8 cellular contexts compared by ENCODE assay signal in genomic region chr16:89422527-89422904, GRCh38.
A peak's percentile ranks its signal among the peaks of the same experiment; 100 is the strongest.
DNase-seq lines count a peak whose midpoint lies in the region; ATAC-seq and TF ChIP-seq lines count a peak whose summit lies in the region.

No MANE protein-coding gene starts in this region.

- no peak overlapping the region for H3K23ac ChIP-seq in trophoblast cell (ENCODE audit: low read length)

- H2AFZ ChIP-seq in trophoblast cell (ENCODE audit: insufficient read depth, low read length, poor library complexity), result no peak overlapping the region

- no peaks in the 10 kb centered on the region for H3K9me3 ChIP-seq in DOHH2 (ENCODE audit: control insufficient read depth, insufficient read depth, low read length)
- peaks cover 2% of the 10 kb centered on the region for H3K9me3 ChIP-seq in trophoblast cell (ENCODE audit: insufficient read depth, low read depth, low read length)

- H3K4me2 ChIP-seq in DOHH2 (ENCODE audit: low read length), result peak overlapping the region; percentile 57
- H3K4me2 ChIP-seq in trophoblast cell (ENCODE audit: low read length), result no peak overlapping the region

- H3K4me3 Mint-ChIP-seq in activated naive CD8-positive, alpha-beta T cell treated with anti-CD3 and anti-CD28 coated beads, Interleukin-2, amount 50 U/mL, for 24 hours, result peak overlapping the region; percentile 64

- peaks cover 100% of the 10 kb centered on the region for H3K79me2 ChIP-seq in DOHH2 (ENCODE audit: control insufficient read depth, low read length)
- peaks cover 20% of the 10 kb centered on the region for H3K79me2 ChIP-seq in trophoblast cell (ENCODE audit: control insufficient read depth, insufficient read depth, low read length, poor library complexity)

- no peak overlapping the region for H2BK12ac ChIP-seq in trophoblast cell (ENCODE audit: low read length)

- H3K4me1 ChIP-seq in DOHH2 (ENCODE audit: control insufficient read depth, low read length) (peaks cover 47% of the 10 kb centered on the region), trophoblast cell (ENCODE audit: control insufficient read depth in 1 of 2, insufficient read depth in 2 of 2, low read length in 2 of 2) (peaks cover 9 to 14% of the 10 kb centered on the region in 2 experiments)

- no peaks in the 10 kb centered on the region for H3K27me3 ChIP-seq in DOHH2 (ENCODE audit: control insufficient read depth, low read length)
- no peaks in the 10 kb centered on the region for H3K27me3 ChIP-seq in trophoblast cell (ENCODE audit: insufficient read depth, low read length)

- H3K9me2 ChIP-seq in DOHH2 (replicated peaks; ENCODE audit: control insufficient read depth, low read length), result no peaks in the 10 kb centered on the region

- peaks cover 5% of the 10 kb centered on the region; the same call in 1 of the 2 replicates for H3F3A ChIP-seq in DOHH2 (ENCODE audit: control insufficient read depth, insufficient read depth)

- H3K4me1 Mint-ChIP-seq in activated naive CD8-positive, alpha-beta T cell treated with anti-CD3 and anti-CD28 coated beads, Interleukin-2, amount 50 U/mL, for 24 hours, result peaks cover 87% of the 10 kb centered on the region

- TF ChIP-seq CTCF in DOHH2 (IDR thresholded peaks at IDR 0.05; ENCODE audit: low read depth, low read length, poor library complexity, severe bottlenecking), result no peak

- no peak overlapping the region for H3K9ac ChIP-seq in trophoblast cell (ENCODE audit: low read length)

- H3K36me3 ChIP-seq in DOHH2 (ENCODE audit: control insufficient read depth, low read length) (peaks cover 53% of the 10 kb centered on the region), trophoblast cell (ENCODE audit: control insufficient read depth in 1 of 2, insufficient read depth in 2 of 2, low read length in 2 of 2) (peaks cover 2 to 6% of the 10 kb centered on the region in 2 experiments)

- no peaks in the 10 kb centered on the region for H3K79me1 ChIP-seq in trophoblast cell (ENCODE audit: low read length)

- H3K14ac ChIP-seq in trophoblast cell (ENCODE audit: low read length), result no peak overlapping the region

- H3K27ac ChIP-seq in DOHH2 (ENCODE audit: low read depth, low read length) (peak overlapping the region; percentile 25), trophoblast cell (ENCODE audit: low read depth, low read length) (no peak overlapping the region)

- H3K27me3 Mint-ChIP-seq in activated naive CD8-positive, alpha-beta T cell treated with anti-CD3 and anti-CD28 coated beads, Interleukin-2, amount 50 U/mL, for 24 hours, result peaks cover 3% of the 10 kb centered on the region

- H3K36me3 Mint-ChIP-seq in activated naive CD8-positive, alpha-beta T cell treated with anti-CD3 and anti-CD28 coated beads, Interleukin-2, amount 50 U/mL, for 24 hours (ENCODE audit: low read depth), result peaks cover 60% of the 10 kb centered on the region

- H3K27ac Mint-ChIP-seq in activated naive CD8-positive, alpha-beta T cell treated with anti-CD3 and anti-CD28 coated beads, Interleukin-2, amount 50 U/mL, for 24 hours, result peak overlapping the region; percentile 92

- peak; percentile 42 for ATAC-seq in GM21367 (IDR thresholded peaks at IDR 0.05; ENCODE audit: unreplicated experiment)
- peak; percentile 71 for ATAC-seq in activated naive CD8-positive, alpha-beta T cell treated with anti-CD3 and anti-CD28 coated beads, Interleukin-2, amount 50 U/mL, for 24 hours

- DNase-seq in HS-5 (ENCODE audit: low read depth) (peak; percentile 2), trophoblast cell (peak; percentile 32 to 35), activated gamma-delta T cell (lab: John Stamatoyannopoulos, UW) (no peak), NCI-H2196 (lab: John Stamatoyannopoulos, UW; ENCODE audit: unreplicated experiment) (no peak), cerebellar nuclear complex (lab: John Stamatoyannopoulos, UW) (no peak)
- DNase-seq in activated naive CD8-positive, alpha-beta T cell treated with anti-CD3 and anti-CD28 coated beads, Interleukin-2, amount 50 U/mL, for 24 hours, result peak; percentile 55

- WGBS in trophoblast cell (ENCODE audit: extremely low coverage, insufficient coverage, insufficient read length), result no CpG with 5 or more reads among the region's 12 CpGs

- H4K12ac ChIP-seq in trophoblast cell (ENCODE audit: low read depth, low read length), result no peak overlapping the region

- H4K8ac ChIP-seq in trophoblast cell (ENCODE audit: low read depth, low read length), result no peak overlapping the region

- H3K4ac ChIP-seq in trophoblast cell (ENCODE audit: low read depth, low read length), result peak overlapping the region; percentile 31

- no peak overlapping the region for H3K18ac ChIP-seq in trophoblast cell (ENCODE audit: low read length)

- H4K91ac ChIP-seq in trophoblast cell (ENCODE audit: low read depth, low read length), result no peak overlapping the region

- H3K9me3 Mint-ChIP-seq in activated naive CD8-positive, alpha-beta T cell treated with anti-CD3 and anti-CD28 coated beads, Interleukin-2, amount 50 U/mL, for 24 hours, result no peaks in the 10 kb centered on the region

- no peak overlapping the region for H2BK120ac ChIP-seq in trophoblast cell (ENCODE audit: insufficient read depth, low read length, poor library complexity)

- peaks cover 82% of the 10 kb centered on the region for H4K20me1 ChIP-seq in DOHH2 (ENCODE audit: control insufficient read depth, insufficient read depth, low read depth, low read length)

- no peak overlapping the region for H2AK5ac ChIP-seq in trophoblast cell (ENCODE audit: low read length)

- H3K4me3 ChIP-seq in DOHH2 (ENCODE audit: low read length), result peak overlapping the region; percentile 43
- no peak overlapping the region for H3K4me3 ChIP-seq in trophoblast cell (ENCODE audit: low read depth, low read length)

- no peak overlapping the region for H2BK5ac ChIP-seq in trophoblast cell (ENCODE audit: low read depth, low read length, poor library complexity)

Comparison
In these comparisons a context has a peak if more than half of its experiments do, and no peak if none do; other contexts are left out.
1. DNase-seq: peak in HS-5 (single experiment), activated naive CD8-positive, alpha-beta T cell treated with anti-CD3 and anti-CD28 coated beads, Interleukin-2, amount 50 U/mL, for 24 hours (single experiment) and trophoblast cell (2 of 2); none in activated gamma-delta T cell (single experiment), NCI-H2196 (single experiment) and cerebellar nuclear complex (0 of 2).